Comparison of ENCODE assay signal across 8 cellular contexts in genomic region chr19:3606690-3607289, GRCh38. TPM values are rescaled to one million over a fixed set of nuclear protein-coding genes. Genes with fewer than 3 reads are reported as not detected.
DNase-seq lines count a peak whose midpoint lies in the region; ATAC-seq, FAIRE-seq and TF ChIP-seq lines count a peak whose summit lies in the region.

TBXA2R (minus strand) TSS chr19:3606875; CDS start chr19:3600634, 6,241 bp downstream.

- 3 to 35% methylated on average over 3 to 8 of the region's 46 CpGs for WGBS in lower leg skin, 2 donors

- peak; percentile 95 for DNase-seq in AG08396 (ENCODE audit: low spot score)
- DNase-seq in H54 (ENCODE audit: insufficient read length, low spot score) = peak; percentile 96
- peak; percentile 64 for DNase-seq in activated CD4-positive, CD25-positive, alpha-beta regulatory T cell treated with anti-CD3 and anti-CD28 coated beads, Interleukin-2, amount 50 U/mL, for 72 hours
- DNase-seq in dorsolateral prefrontal cortex = peak in 7 of 10 donors; percentile 30 to 76 (median 66)
- DNase-seq in lower leg skin (ENCODE audit: low spot score in 2 of 2) = peak; percentile 41 to 93
- peak; percentile 24 for DNase-seq in stimulated activated CD8-positive, alpha-beta memory T cell treated with anti-CD3 and anti-CD28 coated beads, Interleukin-15, amount 100 ng/mL, for 1 hour (ENCODE audit: low read depth)

- ATAC-seq in HG03571 (IDR thresholded peaks at IDR 0.05; ENCODE audit: unreplicated experiment) = no peak
- no peak for ATAC-seq in GM21381 (IDR thresholded peaks at IDR 0.05; ENCODE audit: unreplicated experiment)

- TF ChIP-seq POLR2A in H54 (IDR thresholded peaks at IDR 0.05; ENCODE audit: low read depth, low read length) = peak; percentile 54
- TF ChIP-seq POLR2A in lower leg skin (IDR thresholded peaks at IDR 0.05) = no peak

- peak within 1 kb of the TSS in 43 of 59 donors; percentile 1 to 80 (median 48) for H3K27ac ChIP-seq in dorsolateral prefrontal cortex

- H3K27me3 ChIP-seq in dorsolateral prefrontal cortex = peaks cover 0 to 23% (median 0%) of the 10 kb centered on the region in 45 donors

- TF ChIP-seq CTCF in dorsolateral prefrontal cortex (IDR thresholded peaks at IDR 0.05 in 54 of 56, conservative IDR thresholded peaks at IDR 0.05 in 2 of 56; ENCODE audit: low read depth in 1 of 56, partially characterized antibody in 56 of 56) = no peak
- no peak for TF ChIP-seq CTCF in lower leg skin (IDR thresholded peaks at IDR 0.05)

- FAIRE-seq in H54 (lab: Jason Lieb, UNC) = no peak

- intact Hi-C loops in dorsolateral prefrontal cortex (cut with DNase I) (loop anchor here in 1 of 2 donors (10.0 kb wide), 1 partner anchor 282 kb away; no protein-coding TSS in a partner anchor), lower leg skin (cut with DNase I; ENCODE audit: low total_unique reads) (no loop called here)

- H3K4me3 ChIP-seq in dorsolateral prefrontal cortex (peak within 1 kb of the TSS; percentile 32 to 72 (median 57)), lower leg skin (ENCODE audit: low read depth, poor library complexity, severe bottlenecking) (peak within 1 kb of the TSS; percentile 24)

RNA-seq across cellular contexts. Expression of gene TBXA2R, which starts in this region (rescaled TPM):
- 1 to 10 TPM in 80 of 120 experiments, under 1 TPM in 40; 0.36 to 2.7 (median 1.4) TPM for total RNA-seq in dorsolateral prefrontal cortex
- total RNA-seq in lower leg skin = 1 to 10 TPM in 2 of 4 donors, under 1 TPM in 2; 0.20 to 4.2 (median 0.90) TPM

Comparison
In these comparisons a context has a peak if more than half of its experiments do, and no peak if none do; other contexts are left out.
1. DNase-seq: peak in every context shown above with its lines; median percentile 96 in H54; 95 in AG08396; 67 in lower leg skin; 66 in dorsolateral prefrontal cortex; 64 in activated CD4-positive, CD25-positive, alpha-beta regulatory T cell treated with anti-CD3 and anti-CD28 coated beads, Interleukin-2, amount 50 U/mL, for 72 hours; 24 in stimulated activated CD8-positive, alpha-beta memory T cell treated with anti-CD3 and anti-CD28 coated beads, Interleukin-15, amount 100 ng/mL, for 1 hour.